Comparison of ENCODE assay signal across 35 cellular contexts in the genomic region with DNA sequence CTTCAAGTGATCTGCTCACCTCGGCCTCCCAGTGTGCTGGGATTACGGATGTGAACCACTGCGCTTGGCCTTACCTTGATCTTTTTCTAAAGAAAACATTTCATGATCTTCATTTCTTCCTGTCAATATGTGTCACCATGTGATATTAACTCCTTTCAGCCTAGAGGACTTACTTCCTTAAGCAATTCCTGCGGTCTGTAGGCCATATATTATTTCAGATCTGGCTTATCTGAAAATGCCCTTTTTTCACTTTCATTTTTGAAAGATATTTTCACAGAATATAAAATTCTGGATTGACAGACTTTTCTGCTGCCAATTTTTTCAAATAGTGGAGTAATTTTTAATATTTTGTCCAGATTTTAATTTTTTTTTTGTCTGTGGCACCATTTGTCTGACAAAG. TPM values are rescaled to one million over a fixed set of nuclear protein-coding genes. Genes with fewer than 3 reads are reported as not detected.
"Had no signal": no experiment of that assay in that cellular context is flagged by ENCODE, and none has a peak within 500 bp of the region (broad histone marks: within the 10 kb centered on the region; RNA-seq: fewer than 3 reads in every experiment).

No MANE protein-coding gene starts in this region.

- H3K4me1 ChIP-seq: ascending aorta, body of pancreas, Peyer's patch, SJCRH30 had no signal

- H3K9me2 ChIP-seq: SK-N-SH had no signal

- H3K4me2 ChIP-seq: SK-N-SH had no signal

- H3K4me3 Mint-ChIP-seq: activated CD8-positive, alpha-beta T cell treated with anti-CD3 and anti-CD28 coated beads, Interleukin-2, amount 10 ng/mL, durations not matched to agents 7 days and 5 days; activated naive CD8-positive, alpha-beta T cell treated with anti-CD3 and anti-CD28 coated beads, Interleukin-2, amount 50 U/mL, for 24 hours; WTC11 had no signal

- H3K27me3 ChIP-seq: ascending aorta, body of pancreas, Peyer's patch had no signal

- H3K36me3 Mint-ChIP-seq: activated naive CD4-positive, alpha-beta T cell treated with anti-CD3 and anti-CD28 coated beads, Interleukin-2, amount 50 U/mL, for 72 hours; WTC11 had no signal

- H3K36me3 ChIP-seq: ascending aorta, Peyer's patch, SJCRH30 had no signal

- H3K4me3 ChIP-seq: ascending aorta, body of pancreas, coronary artery, Peyer's patch, SJCRH30 had no signal

- H3K4me1 Mint-ChIP-seq: activated naive CD8-positive, alpha-beta T cell treated with anti-CD3 and anti-CD28 coated beads, Interleukin-2, amount 50 U/mL, for 24 hours had no signal

- H3K9me3 Mint-ChIP-seq: activated naive CD4-positive, alpha-beta T cell treated with anti-CD3 and anti-CD28 coated beads, Interleukin-2, amount 50 U/mL, for 72 hours; activated naive CD8-positive, alpha-beta T cell treated with anti-CD3 and anti-CD28 coated beads, Interleukin-2, amount 50 U/mL, for 24 hours; WTC11 had no signal

- H3K27ac ChIP-seq: ascending aorta, body of pancreas, coronary artery, Peyer's patch, RWPE1, SJCRH30 had no signal

- DNase-seq: activated CD4-positive, alpha-beta T cell treated with anti-CD3 and anti-CD28 coated beads for 48 hours; activated CD4-positive, alpha-beta T cell treated with anti-CD3 and anti-CD28 coated beads, Interleukin-2, amount 50 U/mL, for 4 hours; activated CD4-positive, CD25-positive, alpha-beta regulatory T cell treated with anti-CD3 and anti-CD28 coated beads, Interleukin-2, amount 50 U/mL, for 72 hours; activated CD8-positive, alpha-beta memory T cell treated with anti-CD3 and anti-CD28 coated beads, Interleukin-2, amount 50 U/mL, for 48 hours; activated CD8-positive, alpha-beta T cell treated with anti-CD3 and anti-CD28 coated beads, Interleukin-2, amount 10 ng/mL, durations not matched to agents 7 days and 5 days; activated naive CD8-positive, alpha-beta T cell treated with anti-CD3 and anti-CD28 coated beads, Interleukin-2, amount 50 U/mL, for 24 hours; activated T-cell treated with anti-CD3 and anti-CD28 coated beads, Interleukin-2, amount 50 U/mL, for 1 hour; amniotic stem cell; body of pancreas; central memory CD4-positive, alpha-beta T cell; KG1; NCI-H1048; NCI-H146; NCI-H187 treated with DMSO at 0.1 percent for 48 hours; NCI-H2107; NCI-H2171 treated with DMSO at 0.1 percent for 48 hours; NCI-H226; NCI-H69; NK-92 treated with Interleukin-12 subunit alpha and Interleukin-12 subunit beta, amount 100 ng/mL, for 24 hours; Peyer's patch; Right ventricle myocardium superior; SJCRH30; SK-N-SH; T-helper 1 cell had no signal

- H3K9ac ChIP-seq: SK-N-SH had no signal

- H3K27ac Mint-ChIP-seq: activated CD8-positive, alpha-beta T cell treated with anti-CD3 and anti-CD28 coated beads, Interleukin-2, amount 10 ng/mL, durations not matched to agents 7 days and 5 days; activated naive CD4-positive, alpha-beta T cell treated with anti-CD3 and anti-CD28 coated beads, Interleukin-2, amount 50 U/mL, for 72 hours; activated naive CD8-positive, alpha-beta T cell treated with anti-CD3 and anti-CD28 coated beads, Interleukin-2, amount 50 U/mL, for 24 hours; WTC11 had no signal

- H3K9me3 ChIP-seq: ascending aorta, Peyer's patch, SK-N-SH had no signal

RNA-seq across cellular contexts. Expression of gene GPR32, which starts 2.0 kb away (rescaled TPM):
- total RNA-seq: activated CD8-positive, alpha-beta T cell treated with anti-CD3 and anti-CD28 coated beads, Interleukin-2, amount 10 ng/mL, durations not matched to agents 7 days and 5 days; activated naive CD4-positive, alpha-beta T cell treated with anti-CD3 and anti-CD28 coated beads, Interleukin-2, amount 50 U/mL, for 72 hours; ascending aorta; body of pancreas; bronchial epithelial cell; chondrocyte; LHCN-M2; M059J; NCI-H460; Peyer's patch; Right ventricle myocardium superior; SJCRH30; T-helper 2 cell treated with Interferon-gamma antibody and Interleukin-4, amounts not matched to agents 100 ng/mL and 5 ng/mL, for 36 hours; WTC11 had no signal
- polyA plus RNA-seq: SK-N-SH had no signal

RNA-seq across cellular contexts. Expression of gene ACP4, which starts 21.9 kb away (rescaled TPM):
- total RNA-seq: activated CD8-positive, alpha-beta T cell treated with anti-CD3 and anti-CD28 coated beads, Interleukin-2, amount 10 ng/mL, durations not matched to agents 7 days and 5 days; activated naive CD4-positive, alpha-beta T cell treated with anti-CD3 and anti-CD28 coated beads, Interleukin-2, amount 50 U/mL, for 72 hours; ascending aorta; body of pancreas; bronchial epithelial cell; chondrocyte; LHCN-M2; M059J; NCI-H460; Peyer's patch; Right ventricle myocardium superior; SJCRH30; T-helper 2 cell treated with Interferon-gamma antibody and Interleukin-4, amounts not matched to agents 100 ng/mL and 5 ng/mL, for 36 hours; WTC11 had no signal
- polyA plus RNA-seq: SK-N-SH had no signal

RNA-seq across cellular contexts. Expression of gene CLEC11A, which starts 45.1 kb away (rescaled TPM):
- total RNA-seq: ascending aorta had no signal

RNA-seq across cellular contexts. Expression of gene SHANK1, which starts 48.7 kb away (rescaled TPM):
- total RNA-seq: activated CD8-positive, alpha-beta T cell treated with anti-CD3 and anti-CD28 coated beads, Interleukin-2, amount 10 ng/mL, durations not matched to agents 7 days and 5 days; bronchial epithelial cell; SJCRH30; T-helper 2 cell treated with Interferon-gamma antibody and Interleukin-4, amounts not matched to agents 100 ng/mL and 5 ng/mL, for 36 hours had no signal

RNA-seq across cellular contexts. Expression of gene KLK1, which starts 55.3 kb away (rescaled TPM):
- total RNA-seq: ascending aorta, bronchial epithelial cell, chondrocyte, LHCN-M2, M059J, Right ventricle myocardium superior had no signal
- polyA plus RNA-seq: SK-N-SH had no signal
